Comparison of ENCODE assay signal across 15 cellular contexts in the genomic region with DNA sequence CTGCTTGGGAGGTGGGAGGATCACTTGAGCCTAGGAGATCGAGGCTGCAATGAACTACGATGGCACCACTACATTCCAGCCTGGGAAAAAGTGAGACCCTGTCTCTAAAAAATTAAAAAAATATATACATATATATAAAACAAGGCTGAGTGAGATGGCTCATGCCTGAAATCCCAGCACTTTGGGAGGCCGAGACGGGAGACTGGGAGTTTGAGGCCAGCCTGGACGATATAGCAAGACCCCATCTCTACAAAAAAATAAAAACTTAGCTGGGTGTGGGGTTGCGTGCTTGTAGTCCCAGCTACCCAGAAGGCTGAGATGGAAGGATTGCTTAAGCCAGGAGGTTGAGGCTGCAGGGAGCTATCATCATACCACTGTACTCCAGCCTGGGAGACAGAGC.
A peak's percentile ranks its signal among the peaks of the same experiment; 100 is the strongest.
DNase-seq lines count a peak whose midpoint lies in the region; ATAC-seq and TF ChIP-seq lines count a peak whose summit lies in the region.
"Had no signal": no experiment of that assay in that cellular context is flagged by ENCODE, and none has a peak within 500 bp of the region (broad histone marks: within the 10 kb centered on the region; RNA-seq: fewer than 3 reads in every experiment).

No MANE protein-coding gene starts in this region.

- TF ChIP-seq CTCF in smooth muscle cell (IDR thresholded peaks at IDR 0.05; ENCODE audit: borderline replicate concordance, insufficient read depth, poor library complexity, severe bottlenecking) = no peak

- H3K27ac Mint-ChIP-seq in activated naive CD4-positive, alpha-beta T cell treated with anti-CD3 and anti-CD28 coated beads for 36 hours = peak overlapping the region; percentile 89
- H3K27ac Mint-ChIP-seq in T-cell = peak overlapping the region; percentile 34 to 87
- peak overlapping the region; percentile 72 for H3K27ac Mint-ChIP-seq in dendritic cell treated with granulocyte-macrophage colony-stimulating factor and Interleukin-4, amounts not matched to agents 40 ng/mL and 50 ng/mL, for 4 days

- no peak overlapping the region for H3K4me3 Mint-ChIP-seq in activated naive CD4-positive, alpha-beta T cell treated with anti-CD3 and anti-CD28 coated beads for 36 hours
- no peak overlapping the region for H3K4me3 Mint-ChIP-seq in T-cell
- H3K4me3 Mint-ChIP-seq in dendritic cell treated with granulocyte-macrophage colony-stimulating factor and Interleukin-4, amounts not matched to agents 40 ng/mL and 50 ng/mL, for 4 days = no peak overlapping the region

- H3K4me1 ChIP-seq in smooth muscle cell (ENCODE audit: low read depth) = no peaks in the 10 kb centered on the region
- H3K4me1 ChIP-seq: Caco-2, thyroid gland had no signal

- no peak overlapping the region for H2AFZ ChIP-seq in smooth muscle cell (ENCODE audit: low read depth)

- H3K36me3 ChIP-seq in smooth muscle cell (ENCODE audit: low read depth) = no peaks in the 10 kb centered on the region
- H3K36me3 ChIP-seq: MG63, thyroid gland had no signal

- H4K20me1 ChIP-seq in smooth muscle cell (ENCODE audit: low read depth) = no peaks in the 10 kb centered on the region

- POLR2A ChIA-PET in T-cell (lab: Charles Lee) = no interaction called here

- WGBS in smooth muscle cell (ENCODE audit: low lambda C conversion rate) = 94% methylated on average over 6 of the region's 6 CpGs

- H3K27ac ChIP-seq in smooth muscle cell (ENCODE audit: low read depth) = peak overlapping the region; percentile 33
- H3K27ac ChIP-seq: thyroid gland had no signal

- peaks cover 83% of the 10 kb centered on the region for H3K4me1 Mint-ChIP-seq in activated naive CD4-positive, alpha-beta T cell treated with anti-CD3 and anti-CD28 coated beads for 36 hours (ENCODE audit: low read depth)
- H3K4me1 Mint-ChIP-seq in T-cell = peaks cover 76% of the 10 kb centered on the region in 3 donors
- H3K4me1 Mint-ChIP-seq in dendritic cell treated with granulocyte-macrophage colony-stimulating factor and Interleukin-4, amounts not matched to agents 40 ng/mL and 50 ng/mL, for 4 days (ENCODE audit: low read depth) = peaks cover 75% of the 10 kb centered on the region

- H3K9me3 Mint-ChIP-seq in activated naive CD4-positive, alpha-beta T cell treated with anti-CD3 and anti-CD28 coated beads for 36 hours = peaks cover under 1% of the 10 kb centered on the region
- H3K9me3 Mint-ChIP-seq in T-cell = peaks cover 0 to 2% (median 0%) of the 10 kb centered on the region in 3 donors
- H3K9me3 Mint-ChIP-seq in dendritic cell treated with granulocyte-macrophage colony-stimulating factor and Interleukin-4, amounts not matched to agents 40 ng/mL and 50 ng/mL, for 4 days = no peaks in the 10 kb centered on the region

- H3K9ac ChIP-seq in smooth muscle cell (ENCODE audit: low read depth) = no peak overlapping the region

- no peak for ATAC-seq in T-cell (replicated peaks in 1 of 4)

- H3K27me3 ChIP-seq in smooth muscle cell (ENCODE audit: low read depth) = no peaks in the 10 kb centered on the region
- H3K27me3 ChIP-seq: MG63, thyroid gland had no signal

- H3K36me3 Mint-ChIP-seq in activated naive CD4-positive, alpha-beta T cell treated with anti-CD3 and anti-CD28 coated beads for 36 hours (ENCODE audit: low read depth) = peaks cover 64% of the 10 kb centered on the region
- H3K36me3 Mint-ChIP-seq in T-cell = peaks cover 47% of the 10 kb centered on the region
- H3K36me3 Mint-ChIP-seq in dendritic cell treated with granulocyte-macrophage colony-stimulating factor and Interleukin-4, amounts not matched to agents 40 ng/mL and 50 ng/mL, for 4 days (ENCODE audit: low read depth) = no peaks in the 10 kb centered on the region

- DNase-seq in activated naive CD4-positive, alpha-beta T cell treated with anti-CD3 and anti-CD28 coated beads for 36 hours = no peak
- DNase-seq in activated naive CD4-positive, alpha-beta T cell treated with anti-CD3 and anti-CD28 coated beads, Interleukin-2, amount 50 U/mL, for 16 hours = no peak
- DNase-seq in T-cell (no peak), smooth muscle cell (lab: John Stamatoyannopoulos, UW; ENCODE audit: unreplicated experiment) (no peak), NCI-H1092 treated with DMSO at 0.1 percent for 48 hours (lab: John Stamatoyannopoulos, UW) (no peak), NCI-H226 (no peak), SHP77 (lab: John Stamatoyannopoulos, UW) (no peak)
- DNase-seq: activated naive CD4-positive, alpha-beta T cell; NCI-H1694 treated with DMSO at 0.1 percent for 48 hours; NCI-H345; nucleus accumbens; thyroid gland had no signal

- no peaks in the 10 kb centered on the region for H3K79me2 ChIP-seq in smooth muscle cell (ENCODE audit: low read depth)

- no peaks in the 10 kb centered on the region for H3K27me3 Mint-ChIP-seq in activated naive CD4-positive, alpha-beta T cell treated with anti-CD3 and anti-CD28 coated beads for 36 hours (ENCODE audit: low read depth)
- no peaks in the 10 kb centered on the region for H3K27me3 Mint-ChIP-seq in T-cell
- peaks cover 8% of the 10 kb centered on the region for H3K27me3 Mint-ChIP-seq in dendritic cell treated with granulocyte-macrophage colony-stimulating factor and Interleukin-4, amounts not matched to agents 40 ng/mL and 50 ng/mL, for 4 days

- intact Hi-C loops in activated naive CD4-positive, alpha-beta T cell treated with anti-CD3 and anti-CD28 coated beads for 36 hours (cut with micrococcal nuclease) = loop anchor here (1.0 to 2.0 kb wide), 2 partner anchors 22 to 73 kb away; no protein-coding TSS in a partner anchor
- intact Hi-C loops in dendritic cell treated with granulocyte-macrophage colony-stimulating factor and Interleukin-4, amounts not matched to agents 40 ng/mL and 50 ng/mL, for 4 days (cut with micrococcal nuclease) = no loop called here

- no peaks in the 10 kb centered on the region for H3K9me3 ChIP-seq in smooth muscle cell (replicated peaks; ENCODE audit: low read depth)
- H3K9me3 ChIP-seq: Caco-2, MG63, thyroid gland had no signal

- CTCF ChIA-PET in activated naive CD4-positive, alpha-beta T cell treated with anti-CD3 and anti-CD28 coated beads for 36 hours (lab: Charles Lee) = interaction anchor here (1.3 kb wide), 1 partner anchor 9 kb away, joined by 6 read pairs; no protein-coding TSS in a partner anchor
- CTCF ChIA-PET in T-cell (lab: Charles Lee) = interaction anchor here in 1 of 2 donors (0.6 to 0.9 kb wide), 2 partner anchors 12 to 18 kb away, joined by 3 read pairs; no protein-coding TSS in a partner anchor

- H3F3A ChIP-seq in smooth muscle cell (ENCODE audit: low read depth) = no peaks in the 10 kb centered on the region

- H3K4me2 ChIP-seq in smooth muscle cell = no peak overlapping the region

- H3K4me3 ChIP-seq in smooth muscle cell = no peak overlapping the region
- H3K4me3 ChIP-seq: MG63, thyroid gland had no signal
